Comparison of ENCODE assay signal across 1 cellular context in the genomic region with DNA sequence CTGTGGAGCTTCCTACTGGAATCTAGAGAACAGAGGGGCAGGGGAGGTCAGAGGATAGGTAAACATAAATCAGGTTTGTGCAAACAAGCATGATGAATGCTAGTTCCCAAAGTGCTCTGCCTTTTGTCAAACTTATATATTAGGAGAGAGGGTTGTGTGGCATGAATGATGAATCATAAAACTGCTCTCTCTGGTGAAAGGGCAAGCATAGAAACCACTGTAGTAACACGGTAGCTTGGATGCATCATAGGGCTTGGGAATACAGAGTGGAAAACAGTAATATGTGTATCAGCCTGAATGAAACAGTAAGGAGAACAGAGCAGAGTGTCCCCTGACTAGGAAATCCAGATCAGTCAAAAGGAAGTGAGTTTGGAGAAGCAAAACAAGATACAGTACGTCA.
TF ChIP-seq lines count a peak whose summit lies in the region.

No MANE protein-coding gene starts in this region.

TF ChIP-seq in SK-N-SH, 30 proteins besides CTCF, POLR2A, EP300 and RAD21 (continued from another document):
- TF ChIP-seq FOSL2 (IDR thresholded peaks at IDR 0.05; ENCODE audit: borderline replicate concordance, low read depth): no peak
- TF ChIP-seq RXRA (IDR thresholded peaks at IDR 0.05; ENCODE audit: borderline replicate concordance, low read depth): no peak
- TF ChIP-seq, protein P1, sequence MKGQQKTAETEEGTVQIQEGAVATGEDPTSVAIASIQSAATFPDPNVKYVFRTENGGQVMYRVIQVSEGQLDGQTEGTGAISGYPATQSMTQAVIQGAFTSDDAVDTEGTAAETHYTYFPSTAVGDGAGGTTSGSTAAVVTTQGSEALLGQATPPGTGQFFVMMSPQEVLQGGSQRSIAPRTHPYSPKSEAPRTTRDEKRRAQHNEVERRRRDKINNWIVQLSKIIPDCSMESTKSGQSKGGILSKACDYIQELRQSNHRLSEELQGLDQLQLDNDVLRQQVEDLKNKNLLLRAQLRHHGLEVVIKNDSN (IDR thresholded peaks at IDR 0.05; ENCODE audit: borderline replicate concordance, low read depth): no peak
- TF ChIP-seq TCF12 (IDR thresholded peaks at IDR 0.05): no peak
- no peak for TF ChIP-seq MEF2A (IDR thresholded peaks at IDR 0.05; ENCODE audit: borderline replicate concordance, low read depth)
- no peak for TF ChIP-seq JUND (IDR thresholded peaks at IDR 0.05)
- no peak for TF ChIP-seq POLR2AphosphoS5 (IDR thresholded peaks at IDR 0.05; ENCODE audit: low read depth, low read length)
- no peak for TF ChIP-seq YY1 (IDR thresholded peaks at IDR 0.05; ENCODE audit: low read depth)
- TF ChIP-seq RCOR1 (IDR thresholded peaks at IDR 0.05; ENCODE audit: low read length): no peak
- TF ChIP-seq, protein P2, sequence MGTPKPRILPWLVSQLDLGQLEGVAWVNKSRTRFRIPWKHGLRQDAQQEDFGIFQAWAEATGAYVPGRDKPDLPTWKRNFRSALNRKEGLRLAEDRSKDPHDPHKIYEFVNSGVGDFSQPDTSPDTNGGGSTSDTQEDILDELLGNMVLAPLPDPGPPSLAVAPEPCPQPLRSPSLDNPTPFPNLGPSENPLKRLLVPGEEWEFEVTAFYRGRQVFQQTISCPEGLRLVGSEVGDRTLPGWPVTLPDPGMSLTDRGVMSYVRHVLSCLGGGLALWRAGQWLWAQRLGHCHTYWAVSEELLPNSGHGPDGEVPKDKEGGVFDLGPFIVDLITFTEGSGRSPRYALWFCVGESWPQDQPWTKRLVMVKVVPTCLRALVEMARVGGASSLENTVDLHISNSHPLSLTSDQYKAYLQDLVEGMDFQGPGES (IDR thresholded peaks at IDR 0.05; ENCODE audit: low read depth, low read length): no peak
- no peak for TF ChIP-seq CHD2 (IDR thresholded peaks at IDR 0.05; ENCODE audit: low read length, partially characterized antibody)
- TF ChIP-seq, protein P3, sequence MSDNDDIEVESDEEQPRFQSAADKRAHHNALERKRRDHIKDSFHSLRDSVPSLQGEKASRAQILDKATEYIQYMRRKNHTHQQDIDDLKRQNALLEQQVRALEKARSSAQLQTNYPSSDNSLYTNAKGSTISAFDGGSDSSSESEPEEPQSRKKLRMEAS (IDR thresholded peaks at IDR 0.05; ENCODE audit: low read depth): no peak
- no peak for TF ChIP-seq SIN3A (IDR thresholded peaks at IDR 0.05; ENCODE audit: borderline replicate concordance, low read depth, low read length)
- TF ChIP-seq NFIC (IDR thresholded peaks at IDR 0.05; ENCODE audit: borderline replicate concordance): no peak
- no peak for TF ChIP-seq MXI1 (IDR thresholded peaks at IDR 0.05; ENCODE audit: low read depth, low read length)
